9 cellular contexts compared by ENCODE assay signal in the genomic region with DNA sequence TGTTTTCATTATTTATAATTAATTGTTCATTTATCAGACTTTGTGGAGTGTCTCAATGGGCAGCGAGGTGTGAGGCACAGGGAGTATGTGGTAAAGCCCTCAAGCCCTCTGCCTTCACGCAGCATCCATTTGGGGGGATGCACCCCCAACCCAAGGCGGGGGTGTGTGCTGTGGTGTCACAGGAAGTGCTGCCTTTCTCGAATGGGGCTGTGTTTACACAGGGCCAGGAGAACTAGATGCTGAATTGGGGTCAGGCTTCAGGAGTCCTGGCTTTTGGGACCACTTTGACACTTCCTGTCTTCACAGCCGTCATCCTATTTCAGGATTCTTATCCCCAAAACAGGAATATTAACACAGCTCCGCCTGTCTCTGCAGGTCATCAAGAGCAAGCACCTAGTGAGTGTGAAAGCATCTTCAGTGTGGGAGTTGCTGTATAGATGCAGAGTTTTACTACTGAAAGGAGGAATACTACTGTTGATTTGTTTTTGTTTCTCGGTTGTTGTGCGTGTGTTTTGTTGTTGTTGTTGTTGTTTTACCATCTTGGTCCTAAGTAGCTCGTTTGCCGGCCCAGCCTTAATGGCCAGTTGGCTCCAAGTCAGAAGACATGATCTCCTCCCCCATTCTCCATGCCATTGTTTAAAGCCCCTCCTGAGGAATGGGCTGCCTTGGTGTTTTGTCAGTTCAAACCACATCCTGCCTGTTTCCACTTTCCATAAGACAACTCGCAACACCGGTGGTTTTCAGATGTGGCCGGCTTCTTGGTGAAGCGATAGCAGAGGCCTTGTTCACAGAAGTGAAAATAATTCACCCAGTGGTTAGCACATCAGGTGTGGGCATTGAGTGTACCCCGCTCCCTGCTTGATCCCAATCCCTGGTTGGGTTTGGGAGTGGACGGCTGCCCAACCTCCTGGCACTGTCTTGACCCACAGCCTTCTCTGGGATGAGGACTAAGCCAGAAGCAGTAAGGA.
DNase-seq lines count a peak whose midpoint lies in the region; ATAC-seq and TF ChIP-seq lines count a peak whose summit lies in the region.
"Had no signal": no experiment of that assay in that cellular context is flagged by ENCODE, and none has a peak within 500 bp of the region (broad histone marks: within the 10 kb centered on the region; RNA-seq: fewer than 3 reads in every experiment).

No MANE protein-coding gene starts in this region.

- no peaks in the 10 kb centered on the region for H3K36me3 ChIP-seq in A673 (ENCODE audit: insufficient read depth, low read length, poor library complexity, severe bottlenecking)

- no peak for TF ChIP-seq CTCF in glutamatergic neuron (IDR thresholded peaks at IDR 0.05; ENCODE audit: partially characterized antibody, unreplicated experiment)
- TF ChIP-seq CTCF in A673 (conservative IDR thresholded peaks at IDR 0.05; ENCODE audit: low read depth, low read length), result no peak
- TF ChIP-seq CTCF in Calu3 (IDR thresholded peaks at IDR 0.05; ENCODE audit: unreplicated experiment), result no peak

- H3K4me3 ChIP-seq in A673 (ENCODE audit: low read depth, low read length, poor library complexity, severe bottlenecking), result no peak overlapping the region

- no TSS peak for BruUV-seq in A673 (replicated peaks; lab: Mats Ljungman, UMichigan)
- no TSS peak for BruUV-seq in Calu3 (replicated peaks; lab: Mats Ljungman, UMichigan)

- intact Hi-C loops in A673 (cut with micrococcal nuclease; ENCODE audit: unreplicated experiment), result no loop called here
- intact Hi-C loops in Calu3 (cut with micrococcal nuclease; ENCODE audit: unreplicated experiment), result no loop called here

- peak overlapping the region; percentile 2 for H3K4me3 Mint-ChIP-seq in activated T-cell treated with anti-CD3 and anti-CD28 coated beads, Interleukin-2, amount 50 U/mL, for 24 hours
- H3K4me3 Mint-ChIP-seq in glutamatergic neuron (ENCODE audit: unreplicated experiment) (no peak overlapping the region), Calu3 (ENCODE audit: low read depth, unreplicated experiment) (no peak overlapping the region)

- DNase-seq in stimulated activated naive CD4-positive, alpha-beta T cell (lab: John Stamatoyannopoulos, UW), result peak in 4 of 6 experiments; percentile 4 to 59 (median 42)
- no peak for DNase-seq in stimulated activated naive CD4-positive, alpha-beta T cell treated with Interleukin-2 at 50 U/mL for 16 hours (lab: John Stamatoyannopoulos, UW)
- DNase-seq in activated T-cell treated with anti-CD3 and anti-CD28 coated beads, Interleukin-2, amount 50 U/mL, for 24 hours, result no peak
- DNase-seq in glutamatergic neuron (no peak), A673 (ENCODE audit: low spot score) (no peak), Calu3 (no peak), NCI-H1694 treated with DMSO at 0.1 percent for 48 hours (lab: John Stamatoyannopoulos, UW) (no peak)

- CTCF ChIA-PET in A673 (lab: Charles Lee) (no interaction called here), Calu3 (lab: Charles Lee) (interaction anchor here (1.8 kb wide), 1 partner anchor 9 kb away, joined by 7 read pairs; no protein-coding TSS in a partner anchor)

- H3K27ac Mint-ChIP-seq in activated T-cell treated with anti-CD3 and anti-CD28 coated beads, Interleukin-2, amount 50 U/mL, for 24 hours, result peak overlapping the region; percentile 22
- H3K27ac Mint-ChIP-seq in glutamatergic neuron (ENCODE audit: unreplicated experiment) (no peak overlapping the region), Calu3 (ENCODE audit: unreplicated experiment) (no peak overlapping the region)

- no peaks in the 10 kb centered on the region for H3K27me3 Mint-ChIP-seq in activated T-cell treated with anti-CD3 and anti-CD28 coated beads, Interleukin-2, amount 50 U/mL, for 24 hours
- H3K27me3 Mint-ChIP-seq in glutamatergic neuron (ENCODE audit: unreplicated experiment) (peaks cover 2% of the 10 kb centered on the region), Calu3 (ENCODE audit: unreplicated experiment) (peaks cover 7% of the 10 kb centered on the region)

- H3K36me3 Mint-ChIP-seq in activated T-cell treated with anti-CD3 and anti-CD28 coated beads, Interleukin-2, amount 50 U/mL, for 24 hours (ENCODE audit: low read depth), result no peaks in the 10 kb centered on the region
- peaks cover 9% of the 10 kb centered on the region for H3K36me3 Mint-ChIP-seq in glutamatergic neuron (ENCODE audit: unreplicated experiment)
- no peaks in the 10 kb centered on the region for H3K36me3 Mint-ChIP-seq in Calu3 (ENCODE audit: insufficient read depth, unreplicated experiment)

- H3K9me3 Mint-ChIP-seq in activated T-cell treated with anti-CD3 and anti-CD28 coated beads, Interleukin-2, amount 50 U/mL, for 24 hours, result no peaks in the 10 kb centered on the region
- H3K9me3 Mint-ChIP-seq in glutamatergic neuron (ENCODE audit: unreplicated experiment) (peaks cover 3% of the 10 kb centered on the region), Calu3 (ENCODE audit: low read depth, unreplicated experiment) (peaks cover 3% of the 10 kb centered on the region)

- no peaks in the 10 kb centered on the region for H3K9me3 ChIP-seq in A673 (ENCODE audit: low read depth, low read length, poor library complexity, severe bottlenecking)

- POLR2A ChIA-PET in A673 (lab: Charles Lee; ENCODE audit: low non-redundant PET), result no interaction called here

- peaks cover 14% of the 10 kb centered on the region for H3K4me1 ChIP-seq in A673 (ENCODE audit: insufficient read depth, low read length, poor library complexity, severe bottlenecking)

- H3K4me1 Mint-ChIP-seq in activated T-cell treated with anti-CD3 and anti-CD28 coated beads, Interleukin-2, amount 50 U/mL, for 24 hours (ENCODE audit: low read depth), result peaks cover 42% of the 10 kb centered on the region
- H3K4me1 Mint-ChIP-seq in glutamatergic neuron (ENCODE audit: low read depth, unreplicated experiment), result peaks cover 2% of the 10 kb centered on the region
- peaks cover 38% of the 10 kb centered on the region for H3K4me1 Mint-ChIP-seq in Calu3 (ENCODE audit: low read depth, unreplicated experiment)

- peak; percentile 84 for ATAC-seq in HG03280 (IDR thresholded peaks at IDR 0.05; ENCODE audit: unreplicated experiment)

- H3K27ac ChIP-seq in A673 (ENCODE audit: low read depth, low read length, poor library complexity, severe bottlenecking), result no peak overlapping the region
- H3K27ac ChIP-seq: C4-2B had no signal

- H3K27me3 ChIP-seq in A673 (replicated peaks; ENCODE audit: insufficient read depth, low read depth, low read length, poor library complexity), result no peaks in the 10 kb centered on the region

Comparison
In these comparisons a context has a peak if more than half of its experiments do, and no peak if none do; other contexts are left out.
1. DNase-seq: peak in stimulated activated naive CD4-positive, alpha-beta T cell (4 of 6); none in stimulated activated naive CD4-positive, alpha-beta T cell treated with Interleukin-2 at 50 U/mL for 16 hours (single experiment), activated T-cell treated with anti-CD3 and anti-CD28 coated beads, Interleukin-2, amount 50 U/mL, for 24 hours (single experiment), glutamatergic neuron (single experiment), A673 (single experiment), Calu3 (single experiment) and NCI-H1694 treated with DMSO at 0.1 percent for 48 hours (single experiment).